In the genomic region with DNA sequence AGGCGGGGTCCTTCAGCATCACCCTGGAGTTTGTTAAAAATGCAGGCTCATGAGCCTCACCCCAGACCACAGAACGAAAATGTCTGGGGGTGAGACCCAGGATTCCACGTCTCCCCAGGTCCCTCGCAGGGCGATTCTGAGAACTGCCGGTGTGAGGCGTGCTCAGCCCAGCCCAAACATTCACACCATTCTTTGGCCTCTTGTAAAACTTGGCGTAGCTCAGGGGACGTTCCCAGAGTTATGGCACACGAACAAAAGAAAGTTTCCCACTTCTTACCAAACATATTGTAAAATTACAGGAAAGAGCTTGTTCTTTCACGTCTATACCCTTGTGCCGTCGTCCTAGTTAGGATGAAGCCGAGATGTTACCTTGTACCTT, we compare ENCODE assay signal across 8 cellular contexts. TPM values are rescaled to one million over a fixed set of nuclear protein-coding genes. Genes with fewer than 3 reads are reported as not detected.
DNase-seq lines count a peak whose midpoint lies in the region; ATAC-seq and TF ChIP-seq lines count a peak whose summit lies in the region.

No MANE protein-coding gene starts in this region.

- no peaks in the 10 kb centered on the region for H3K4me1 ChIP-seq in endodermal cell (ENCODE audit: control insufficient read depth, insufficient read depth, low read length)
- peaks cover 41% of the 10 kb centered on the region for H3K4me1 ChIP-seq in mucosa of descending colon (ENCODE audit: low read depth)

- H3K4me3 Mint-ChIP-seq in endodermal cell, result no peak overlapping the region

- no peaks in the 10 kb centered on the region for H3K9me3 Mint-ChIP-seq in endodermal cell

- H3K27me3 ChIP-seq in endodermal cell (ENCODE audit: control insufficient read depth, insufficient read depth, low read length, poor library complexity, severe bottlenecking), result no peaks in the 10 kb centered on the region

- H3K27ac ChIP-seq in endodermal cell (ENCODE audit: low read depth, low read length), result peak overlapping the region; percentile 49

- no peaks in the 10 kb centered on the region for H3K9me3 ChIP-seq in endodermal cell (ENCODE audit: control insufficient read depth, low read length)
- H3K9me3 ChIP-seq in mucosa of descending colon, result no peaks in the 10 kb centered on the region

- H3K27me3 Mint-ChIP-seq in endodermal cell (ENCODE audit: insufficient read depth), result no peaks in the 10 kb centered on the region

- peaks cover 40% of the 10 kb centered on the region for H3K36me3 Mint-ChIP-seq in endodermal cell (ENCODE audit: low read depth)

- WGBS in endodermal cell (ENCODE audit: insufficient coverage in 1 of 2, insufficient read length in 1 of 2), 2 experiments, result 84 to 86% methylated on average over 14 of the region's 14 CpGs

- H3K4me3 ChIP-seq in Jurkat, Clone E6-1 (ENCODE audit: low read length), result peak overlapping the region; percentile 40
- no peak overlapping the region for H3K4me3 ChIP-seq in endodermal cell (ENCODE audit: low read length)
- H3K4me3 ChIP-seq in mucosa of descending colon, result no peak overlapping the region

- H3K36me3 ChIP-seq in endodermal cell (ENCODE audit: control insufficient read depth, insufficient read depth, low read length), result peaks cover 18% of the 10 kb centered on the region
- no peaks in the 10 kb centered on the region for H3K36me3 ChIP-seq in mucosa of descending colon (ENCODE audit: low read depth)

- peaks cover 45% of the 10 kb centered on the region for H3K4me1 Mint-ChIP-seq in endodermal cell

- peak; percentile 89 for ATAC-seq in mucosa of descending colon
- no peak for ATAC-seq in HG03354 (IDR thresholded peaks at IDR 0.05; ENCODE audit: poor library complexity, severe bottlenecking, unreplicated experiment)
- ATAC-seq in GM21723 (IDR thresholded peaks at IDR 0.05; ENCODE audit: unreplicated experiment), result no peak
- ATAC-seq in HG03439 (IDR thresholded peaks at IDR 0.05; ENCODE audit: unreplicated experiment), result no peak

- no peak overlapping the region for H3K9ac ChIP-seq in endodermal cell (ENCODE audit: extremely low read depth, low read length, poor library complexity, severe bottlenecking)

- intact Hi-C loops in mucosa of descending colon (cut with DNase I, micrococcal nuclease), result no loop called here

- H3K27ac Mint-ChIP-seq in endodermal cell, result peak overlapping the region; percentile 55

- peak; percentile 43 for TF ChIP-seq CTCF in endodermal cell (conservative IDR thresholded peaks at IDR 0.05)
- TF ChIP-seq CTCF in mucosa of descending colon (IDR thresholded peaks at IDR 0.05), result peak; percentile 37

- peak; percentile 51 for DNase-seq in A172 (ENCODE audit: low spot score)
- no peak for DNase-seq in Jurkat, Clone E6-1 (ENCODE audit: low read depth, low spot score)
- DNase-seq in endodermal cell, result peak; percentile 67
- peak in 2 of 3 donors; percentile 63 to 72 for DNase-seq in mucosa of descending colon
- DNase-seq in SIG-M5 treated with dmso at 0.1 percent for 504 hours (lab: John Stamatoyannopoulos, UW; ENCODE audit: unreplicated experiment), result no peak

RNA-seq across cellular contexts. Expression of gene CD99, which starts 12.9 kb away (rescaled TPM):
- 464 and 705 TPM in 2 replicates for total RNA-seq in A172 (2014; rRNA removed; shearing (Covaris generic))
- polyA plus RNA-seq in Jurkat, Clone E6-1 (2012; ENCODE audit: insufficient read depth, insufficient read length), result 682 TPM
- 100 to 1,000 TPM; 314 to 397 TPM for total RNA-seq in endodermal cell
- 226 TPM for polyA plus RNA-seq in endodermal cell (2013, experiment 1 of 2)
- polyA plus RNA-seq in endodermal cell (2013, experiment 2 of 2), result 207 TPM
- 100 to 1,000 TPM; 147 to 326 (median 171) TPM for total RNA-seq in mucosa of descending colon

RNA-seq across cellular contexts. Expression of gene XG, which starts 47.9 kb away (rescaled TPM):
- total RNA-seq in A172 (2014; rRNA removed; shearing (Covaris generic)), result not detected in 2 replicates
- not detected for polyA plus RNA-seq in Jurkat, Clone E6-1 (2012; ENCODE audit: insufficient read depth, insufficient read length)
- total RNA-seq in endodermal cell (1 to 10 TPM; 1.1 to 1.3 TPM), mucosa of descending colon (1 to 10 TPM in 1 of 3 donors, not detected in 2; 2.6 TPM)
- not detected for polyA plus RNA-seq in endodermal cell (2013, experiment 1 of 2)
- polyA plus RNA-seq in endodermal cell (2013, experiment 2 of 2), result not detected

Comparison
In these comparisons a context has a peak if more than half of its experiments do, and no peak if none do; other contexts are left out.
1. DNase-seq: peak in A172 (single experiment), endodermal cell (single experiment) and mucosa of descending colon (2 of 3); none in Jurkat, Clone E6-1 (single experiment) and SIG-M5 treated with dmso at 0.1 percent for 504 hours (single experiment).